Comparison of ENCODE assay signal across 8 cellular contexts in the genomic region with DNA sequence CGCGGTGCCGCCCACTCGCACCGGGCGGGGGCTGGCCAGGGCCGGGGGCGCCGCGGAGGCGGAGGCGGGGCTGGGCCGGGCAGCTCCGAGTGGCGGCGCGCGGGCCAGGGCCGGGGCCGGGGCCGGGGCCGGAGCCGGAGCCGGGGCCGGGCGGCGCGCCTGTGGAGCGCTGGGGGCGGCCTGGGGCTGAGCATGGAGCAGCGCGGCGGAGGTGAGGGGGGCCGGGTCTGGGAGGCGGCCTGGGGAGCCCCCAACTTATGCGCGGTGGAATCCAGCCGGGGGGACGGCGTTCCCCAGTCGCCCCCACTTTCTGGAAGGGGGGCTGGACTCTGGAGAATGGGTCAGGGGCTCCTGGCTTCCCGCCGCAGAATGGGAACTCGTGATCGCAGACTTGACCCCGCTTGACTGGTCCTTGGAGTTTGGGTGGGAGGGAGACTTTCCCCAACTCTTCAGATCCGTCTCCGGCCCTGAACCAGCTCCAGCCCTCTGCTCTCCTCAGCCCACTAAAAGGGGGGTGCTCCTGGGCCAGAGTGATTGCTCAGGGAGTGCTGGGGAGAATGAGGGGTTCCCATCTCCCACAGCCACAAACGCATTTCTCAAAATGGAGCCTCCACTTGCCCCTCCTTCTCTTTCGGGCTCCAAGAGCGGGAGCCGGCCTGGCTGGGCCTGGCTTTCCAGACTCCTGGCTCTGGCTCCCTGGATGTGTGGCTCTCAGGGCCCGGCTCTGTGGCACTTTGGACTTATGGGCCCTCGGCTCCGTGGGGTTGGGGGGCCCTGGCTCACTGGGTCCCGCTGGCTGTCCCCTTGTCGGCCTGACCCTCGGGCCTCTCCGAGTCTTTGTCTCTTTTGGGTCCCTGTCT. TPM values are rescaled to one million over a fixed set of nuclear protein-coding genes. Genes with fewer than 3 reads are reported as not detected.
DNase-seq lines count a peak whose midpoint lies in the region; ATAC-seq, FAIRE-seq and TF ChIP-seq lines count a peak whose summit lies in the region.

A gene with protein sequence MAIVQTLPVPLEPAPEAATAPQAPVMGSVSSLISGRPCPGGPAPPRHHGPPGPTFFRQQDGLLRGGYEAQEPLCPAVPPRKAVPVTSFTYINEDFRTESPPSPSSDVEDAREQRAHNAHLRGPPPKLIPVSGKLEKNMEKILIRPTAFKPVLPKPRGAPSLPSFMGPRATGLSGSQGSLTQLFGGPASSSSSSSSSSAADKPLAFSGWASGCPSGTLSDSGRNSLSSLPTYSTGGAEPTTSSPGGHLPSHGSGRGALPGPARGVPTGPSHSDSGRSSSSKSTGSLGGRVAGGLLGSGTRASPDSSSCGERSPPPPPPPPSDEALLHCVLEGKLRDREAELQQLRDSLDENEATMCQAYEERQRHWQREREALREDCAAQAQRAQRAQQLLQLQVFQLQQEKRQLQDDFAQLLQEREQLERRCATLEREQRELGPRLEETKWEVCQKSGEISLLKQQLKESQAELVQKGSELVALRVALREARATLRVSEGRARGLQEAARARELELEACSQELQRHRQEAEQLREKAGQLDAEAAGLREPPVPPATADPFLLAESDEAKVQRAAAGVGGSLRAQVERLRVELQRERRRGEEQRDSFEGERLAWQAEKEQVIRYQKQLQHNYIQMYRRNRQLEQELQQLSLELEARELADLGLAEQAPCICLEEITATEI (plus strand): TSS at position 67 of the 860 bp plus-strand sequence. CDS start 2,731 bp downstream, outside the sequence.

- peak; percentile 12 for FAIRE-seq in endothelial cell of umbilical vein (lab: Jason Lieb, UNC)
- FAIRE-seq in urothelium cell line (lab: Jason Lieb, UNC) = no peak

- H3K27me3 ChIP-seq in endothelial cell of umbilical vein (ENCODE audit: control insufficient read depth in 2 of 2, insufficient read depth in 2 of 2, low read length in 2 of 2) = no peaks in the 10 kb centered on the region

- DNase-seq in NCI-H82 (lab: John Stamatoyannopoulos, UW) (peak; percentile 41), NCI-H82 treated with DMSO at 0.1 percent for 48 hours (lab: John Stamatoyannopoulos, UW; ENCODE audit: unreplicated experiment) (no peak), RPMI7951 (ENCODE audit: low read depth) (no peak), endothelial cell of umbilical vein (ENCODE audit: low read depth, low spot score) (peak; percentile 38), mucosa of descending colon (peak in 1 of 3 donors; percentile 52), urothelium cell line (ENCODE audit: low spot score) (peak; percentile 32)

- H3K9me1 ChIP-seq in endothelial cell of umbilical vein (replicated peaks; ENCODE audit: control insufficient read depth, extremely low read depth, insufficient read depth, low read length) = no peaks in the 10 kb centered on the region

- POLR2A ChIA-PET in endothelial cell of umbilical vein (lab: Charles Lee) = interaction anchor here (0.5 to 1.0 kb wide), 2 partner anchors 12 to 18 kb away, joined by 3 read pairs; no protein-coding TSS in a partner anchor

- peaks cover 34% of the 10 kb centered on the region for H3K79me2 ChIP-seq in endothelial cell of umbilical vein (ENCODE audit: control insufficient read depth, insufficient read depth, low read length)

- H3K4me1 ChIP-seq in endothelial cell of umbilical vein (ENCODE audit: control insufficient read depth, extremely low read depth, insufficient read depth, low read length) (peaks cover 33% of the 10 kb centered on the region), mucosa of descending colon (ENCODE audit: low read depth) (peaks cover 18% of the 10 kb centered on the region)

- H3K9me3 ChIP-seq in endothelial cell of umbilical vein (replicated peaks; ENCODE audit: control insufficient read depth, insufficient read depth, low read length) (no peaks in the 10 kb centered on the region), mucosa of descending colon (no peaks in the 10 kb centered on the region)

- no peaks in the 10 kb centered on the region for H4K20me1 ChIP-seq in endothelial cell of umbilical vein (replicated peaks; ENCODE audit: control insufficient read depth, extremely low read depth, insufficient read depth, low read length)

- H3K4me2 ChIP-seq in endothelial cell of umbilical vein (ENCODE audit: insufficient read depth, low read length) = peak within 1 kb of the TSS; percentile 59

- peak; percentile 37 for ATAC-seq in mucosa of descending colon
- ATAC-seq in HG02588 (IDR thresholded peaks at IDR 0.05; ENCODE audit: unreplicated experiment) = no peak
- ATAC-seq in GM18861 (IDR thresholded peaks at IDR 0.05; ENCODE audit: unreplicated experiment) = no peak

- CTCF ChIA-PET in endothelial cell of umbilical vein (lab: Charles Lee) = interaction anchor here (1.3 to 12.6 kb wide), 4 partner anchors 10 to 28 kb away, joined by 6 to 254 read pairs (median 16); no protein-coding TSS in a partner anchor

- H3K36me3 ChIP-seq in endothelial cell of umbilical vein (ENCODE audit: control insufficient read depth in 2 of 2, extremely low read depth in 1 of 2, insufficient read depth in 2 of 2, low read length in 2 of 2) (peaks cover 6 to 18% of the 10 kb centered on the region in 2 experiments), mucosa of descending colon (ENCODE audit: low read depth) (no peaks in the 10 kb centered on the region)

- intact Hi-C loops in endothelial cell of umbilical vein (cut with micrococcal nuclease) (loop anchor here (2.0 kb wide), 1 partner anchor 61 kb away; a partner anchor contains a TSS), mucosa of descending colon (cut with DNase I, micrococcal nuclease) (no loop called here)

- H3K9ac ChIP-seq in endothelial cell of umbilical vein (replicated peaks; ENCODE audit: extremely low read depth, insufficient read depth, low read length) = peak within 1 kb of the TSS; percentile 94

- BruUV-seq in endothelial cell of umbilical vein (replicated peaks; lab: Mats Ljungman, UMichigan) = no TSS peak

- no peak for TF ChIP-seq CTCF in endothelial cell of umbilical vein (IDR thresholded peaks at IDR 0.05; ENCODE audit: extremely low read depth in 1 of 2, insufficient read depth in 1 of 2, low read depth in 1 of 2, low read length in 2 of 2)
- no peak for TF ChIP-seq CTCF in mucosa of descending colon (IDR thresholded peaks at IDR 0.05)

- H3K27ac ChIP-seq in endothelial cell of umbilical vein (ENCODE audit: insufficient read depth, low read depth, low read length) = peak within 1 kb of the TSS; percentile 86

- H3K4me3 ChIP-seq in endothelial cell of umbilical vein (replicated peaks in 1 of 3; ENCODE audit: insufficient read depth in 1 of 3, low read depth in 1 of 3, low read length in 3 of 3) (peak within 1 kb of the TSS; percentile 77 to 85 (median 79)), mucosa of descending colon (peak within 1 kb of the TSS; percentile 67)

- peak within 1 kb of the TSS; percentile 61 for H2AFZ ChIP-seq in endothelial cell of umbilical vein (ENCODE audit: low read depth, low read length)

- TF ChIP-seq POLR2A in endothelial cell of umbilical vein (IDR thresholded peaks at IDR 0.05; ENCODE audit: low read depth, low read length) = no peak

- dilution Hi-C loops in endothelial cell of umbilical vein (cut with MboI; ENCODE audit: extremely low pct_ligation_motif_present, low sequenced_read_pairs) = no loop called here

TF ChIP-seq in endothelial cell of umbilical vein, 7 proteins besides CTCF, POLR2A, EP300 and RAD21:
- no peak for TF ChIP-seq JUN (IDR thresholded peaks at IDR 0.05; ENCODE audit: borderline replicate concordance, insufficient read depth, insufficient read length, low read depth)
- TF ChIP-seq GATA2 (IDR thresholded peaks at IDR 0.05; ENCODE audit: insufficient read depth, insufficient read length, low read depth, low read length) = no peak
- no peak for TF ChIP-seq EZH2 (IDR thresholded peaks at IDR 0.05; ENCODE audit: borderline replicate concordance, low read depth, low read length, severe bottlenecking)
- no peak for TF ChIP-seq FOS (IDR thresholded peaks at IDR 0.05; ENCODE audit: borderline replicate concordance, insufficient read depth, low read length)
- no peak for TF ChIP-seq POLR2AphosphoS5 (IDR thresholded peaks at IDR 0.05; ENCODE audit: insufficient read depth, low read depth, low read length)
- TF ChIP-seq, protein P1, sequence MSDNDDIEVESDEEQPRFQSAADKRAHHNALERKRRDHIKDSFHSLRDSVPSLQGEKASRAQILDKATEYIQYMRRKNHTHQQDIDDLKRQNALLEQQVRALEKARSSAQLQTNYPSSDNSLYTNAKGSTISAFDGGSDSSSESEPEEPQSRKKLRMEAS (IDR thresholded peaks at IDR 0.05; ENCODE audit: insufficient read depth, insufficient read length) = no peak
- TF ChIP-seq MYC (IDR thresholded peaks at IDR 0.05; ENCODE audit: low read depth, low read length) = no peak

RNA-seq across cellular contexts. Expression of the gene that starts here (rescaled TPM):
- 20.3 and 29.7 TPM in 2 replicates for total RNA-seq in RPMI7951 (2014; rRNA removed; shearing (Covaris generic))
- 63.7 and 70.8 TPM in 2 replicates for total RNA-seq in endothelial cell of umbilical vein
- 79.5 and 93.2 TPM in 2 replicates for polyA plus RNA-seq in endothelial cell of umbilical vein
- polyA plus RNA-seq in endothelial cell of umbilical vein (2011; cell fraction: cytosol; rRNA removed) = 47.6 and 58.9 TPM in 2 replicates
- polyA plus RNA-seq in endothelial cell of umbilical vein (2011; cell fraction: nucleus; rRNA removed) = 72.5 and 108 TPM in 2 replicates
- 36.0 and 47.0 TPM in 2 replicates for polyA plus RNA-seq in endothelial cell of umbilical vein (2012)
- polyA minus RNA-seq in endothelial cell of umbilical vein = 32.0 and 39.4 TPM in 2 replicates
- polyA minus RNA-seq in endothelial cell of umbilical vein (2011; cell fraction: cytosol; rRNA and poly(A)+ RNA removed) = 16.4 TPM
- polyA minus RNA-seq in endothelial cell of umbilical vein (2011; cell fraction: nucleus; rRNA and poly(A)+ RNA removed) = 16.7 and 31.8 TPM in 2 replicates
- 10 to 100 TPM; 26.0 to 82.1 (median 31.5) TPM for total RNA-seq in mucosa of descending colon

Comparison
In these comparisons a context has a peak if more than half of its experiments do, and no peak if none do; other contexts are left out.
1. DNase-seq: peak in NCI-H82 (single experiment), endothelial cell of umbilical vein (single experiment) and urothelium cell line (single experiment); none in NCI-H82 treated with DMSO at 0.1 percent for 48 hours (single experiment) and RPMI7951 (single experiment).